In genomic region chr11:125592305-125593112, GRCh38 we compare ENCODE assay signal across 8 cellular contexts.
DNase-seq lines count a peak whose midpoint lies in the region; ATAC-seq lines count a peak whose summit lies in the region.

Gene STT3A (plus strand): TSS chr11:125592852. CDS start chr11:125595916, 3,064 bp downstream.

- DNase-seq in C1 segment of cervical spinal cord (lab: John Stamatoyannopoulos, UW) (peak; percentile 85 to 100 (median 99)), NCI-H748 treated with DMSO at 0.1 percent for 48 hours (lab: John Stamatoyannopoulos, UW) (peak; percentile 93), dedifferentiated amniotic fluid mesenchymal stem cell (ENCODE audit: extremely low spot score) (peak; percentile 100), left kidney (ENCODE audit: low read depth, low spot score) (peak; percentile 100)
- peak; percentile 91 to 98 for DNase-seq in activated CD4-positive, alpha-beta T cell treated with anti-CD3 and anti-CD28 coated beads, Interleukin-2, amount 50 U/mL, for 24 hours (ENCODE audit: low read depth in 1 of 2, low spot score in 1 of 2)
- peak; percentile 95 to 98 for DNase-seq in stimulated activated CD4-positive, alpha-beta T cell treated with anti-CD3 and anti-CD28 coated beads, Interleukin-2, amount 100 ng/mL, for 24 hours

- peak; percentile 94 for ATAC-seq in GM19372 (IDR thresholded peaks at IDR 0.05; ENCODE audit: low read depth, unreplicated experiment)
- peak; percentile 95 for ATAC-seq in HG03558 (IDR thresholded peaks at IDR 0.05; ENCODE audit: extremely low read depth, unreplicated experiment)

Comparison
In these comparisons a context has a peak if more than half of its experiments do, and no peak if none do; other contexts are left out.
1. Peak in every context shown above with its lines: DNase-seq and ATAC-seq.